In genomic region chr15:68431792-68432401, GRCh38 we compare ENCODE assay signal across 9 cellular contexts. TPM values are rescaled to one million over a fixed set of nuclear protein-coding genes. Genes with fewer than 3 reads are reported as not detected.
DNase-seq lines count a peak whose midpoint lies in the region; ATAC-seq, FAIRE-seq and TF ChIP-seq lines count a peak whose summit lies in the region.
"Had no signal": no experiment of that assay in that cellular context is flagged by ENCODE, and none has a peak within 500 bp of the region (broad histone marks: within the 10 kb centered on the region; RNA-seq: fewer than 3 reads in every experiment).

Gene ITGA11 (minus strand): TSS chr15:68432163. CDS start chr15:68432066, 97 bp downstream.

- H3K9me3 ChIP-seq in T-helper 17 cell (ENCODE audit: control insufficient read depth, low read length, poor library complexity, severe bottlenecking) = no peaks in the 10 kb centered on the region

- H3K27ac Mint-ChIP-seq in T-helper 17 cell (no peak within 1 kb of the TSS), osteocyte (ENCODE audit: unreplicated experiment) (peak within 1 kb of the TSS; percentile 91)
- H3K27ac Mint-ChIP-seq: dendritic cell treated with granulocyte-macrophage colony-stimulating factor and Interleukin-4, amounts not matched to agents 40 ng/mL and 50 ng/mL, for 4 days had no signal

- no peaks in the 10 kb centered on the region for H3K9me3 Mint-ChIP-seq in osteocyte (ENCODE audit: unreplicated experiment)
- H3K9me3 Mint-ChIP-seq: dendritic cell treated with granulocyte-macrophage colony-stimulating factor and Interleukin-4, amounts not matched to agents 40 ng/mL and 50 ng/mL, for 4 days had no signal

- ATAC-seq in T-helper 17 cell = no peak

- H3K36me3 Mint-ChIP-seq in T-helper 17 cell (ENCODE audit: low read depth) (peaks cover 4% of the 10 kb centered on the region), osteocyte (ENCODE audit: unreplicated experiment) (peaks cover 30% of the 10 kb centered on the region)

- H3K36me3 ChIP-seq in BJ (ENCODE audit: control insufficient read depth, insufficient read depth, low read length) = no peaks in the 10 kb centered on the region

- CTCF ChIA-PET in BJ (lab: Yijun Ruan, JAX) = interaction anchor here (1.2 kb wide), 1 partner anchor 118 kb away, joined by 5 read pairs; no protein-coding TSS in a partner anchor

- TF ChIP-seq CTCF in BJ (IDR thresholded peaks at IDR 0.05; ENCODE audit: insufficient read depth, low read depth, low read length) (no peak), osteocyte (IDR thresholded peaks at IDR 0.05) (no peak)

- peaks cover 4% of the 10 kb centered on the region for H3K4me1 Mint-ChIP-seq in T-helper 17 cell
- H3K4me1 Mint-ChIP-seq in osteocyte (ENCODE audit: unreplicated experiment) = peaks cover 44% of the 10 kb centered on the region

- POLR2A ChIA-PET in BJ (lab: Charles Lee) = no interaction called here

- no peak for DNase-seq in BJ (ENCODE audit: low read depth)
- DNase-seq in HK-2 (ENCODE audit: unreplicated experiment) = peak; percentile 28
- DNase-seq in T-helper 17 cell = no peak
- DNase-seq in frontal cortex (ENCODE audit: low spot score in 2 of 2) = peak; percentile 41 to 54
- DNase-seq in osteocyte (ENCODE audit: extremely low spot score, unreplicated experiment) = peak; percentile 93
- no peak for DNase-seq in GOT3 (lab: John Stamatoyannopoulos, UW)
- no peak for DNase-seq in cerebellar cortex (ENCODE audit: low spot score)
- DNase-seq in cerebellar nuclear complex (lab: John Stamatoyannopoulos, UW) = no peak

- H3K4me3 Mint-ChIP-seq in T-helper 17 cell (peak within 1 kb of the TSS; percentile 31), osteocyte (ENCODE audit: unreplicated experiment) (peak within 1 kb of the TSS; percentile 86)
- H3K4me3 Mint-ChIP-seq: dendritic cell treated with granulocyte-macrophage colony-stimulating factor and Interleukin-4, amounts not matched to agents 40 ng/mL and 50 ng/mL, for 4 days had no signal

- peaks cover 71% of the 10 kb centered on the region for H3K27me3 Mint-ChIP-seq in T-helper 17 cell
- no peaks in the 10 kb centered on the region for H3K27me3 Mint-ChIP-seq in osteocyte (ENCODE audit: unreplicated experiment)

- H3K27me3 ChIP-seq in BJ (ENCODE audit: control insufficient read depth, insufficient read depth, low read length) = peaks cover 27% of the 10 kb centered on the region

- FAIRE-seq in frontal cortex (lab: Jason Lieb, UNC) = no peak

- peak within 1 kb of the TSS; percentile 57 for H3K4me3 ChIP-seq in BJ (ENCODE audit: low read depth, low read length)

RNA-seq across cellular contexts. Expression of gene ITGA11, which starts in this region (rescaled TPM):
- 47.2 and 72.7 TPM in 2 replicates for polyA plus RNA-seq in BJ (2011; rRNA removed)
- 23.8 and 52.8 TPM in 2 replicates for polyA minus RNA-seq in BJ (2011; rRNA and poly(A)+ RNA removed)
- total RNA-seq in T-helper 17 cell = under 1 TPM in 1 of 2 donors, not detected in 1; 0.17 TPM
- 2.0 TPM for total RNA-seq in frontal cortex
- total RNA-seq in osteocyte = 1,149 and 1,161 TPM in 2 replicates

Comparison
In these comparisons a context has a peak if more than half of its experiments do, and no peak if none do; other contexts are left out.
1. RNA of gene ITGA11 (total RNA-seq): 1,149 to 1,161 TPM in osteocyte; 2.0 TPM in frontal cortex (single experiment) and 0.17 TPM in T-helper 17 cell; every median in the first group is over 100 times any median in the second.
2. DNase-seq: peak in HK-2 (single experiment), frontal cortex (2 of 2) and osteocyte (single experiment); none in BJ (single experiment), T-helper 17 cell (0 of 3), GOT3 (single experiment), cerebellar cortex (single experiment) and cerebellar nuclear complex (0 of 2).